ENCODE assay signal across 1 cellular context in the genomic region with DNA sequence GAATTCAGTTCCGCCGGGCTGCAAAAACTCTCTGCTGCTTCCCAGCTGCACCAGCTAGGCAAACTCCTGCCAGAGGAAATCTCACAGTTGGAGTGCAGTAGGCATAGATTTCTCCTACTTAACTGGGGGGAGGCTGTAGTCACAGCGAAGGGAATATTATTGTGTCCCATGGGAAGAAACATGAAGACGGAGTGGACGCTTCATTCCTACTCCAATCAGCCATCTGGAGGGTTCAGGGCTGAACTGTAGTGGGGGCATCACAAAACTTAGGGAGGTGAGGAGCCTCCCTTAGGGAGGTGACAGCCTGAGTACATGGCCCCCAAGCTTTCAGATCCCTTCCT.
TF ChIP-seq lines count a peak whose summit lies in the region.

No MANE protein-coding gene starts in this region.

TF ChIP-seq in GM23338, 12 proteins besides CTCF, POLR2A, EP300 and RAD21 (continued from another document):
- TF ChIP-seq ZNF462 (CRISPR knock-in tag; IDR thresholded peaks at IDR 0.05) (no peak), JUNB (IDR thresholded peaks at IDR 0.05; ENCODE audit: unreplicated experiment) (no peak), EZH2phosphoT487 (IDR thresholded peaks at IDR 0.05; ENCODE audit: unreplicated experiment) (no peak), EZH2 (IDR thresholded peaks at IDR 0.05; ENCODE audit: low read depth, unreplicated experiment) (no peak), STAT1 (IDR thresholded peaks at IDR 0.05; ENCODE audit: unreplicated experiment) (no peak), ZNF331 (CRISPR knock-in tag; IDR thresholded peaks at IDR 0.05; ENCODE audit: low read depth) (no peak), REST (IDR thresholded peaks at IDR 0.05; ENCODE audit: unreplicated experiment) (no peak)
- TF ChIP-seq, protein P1, sequence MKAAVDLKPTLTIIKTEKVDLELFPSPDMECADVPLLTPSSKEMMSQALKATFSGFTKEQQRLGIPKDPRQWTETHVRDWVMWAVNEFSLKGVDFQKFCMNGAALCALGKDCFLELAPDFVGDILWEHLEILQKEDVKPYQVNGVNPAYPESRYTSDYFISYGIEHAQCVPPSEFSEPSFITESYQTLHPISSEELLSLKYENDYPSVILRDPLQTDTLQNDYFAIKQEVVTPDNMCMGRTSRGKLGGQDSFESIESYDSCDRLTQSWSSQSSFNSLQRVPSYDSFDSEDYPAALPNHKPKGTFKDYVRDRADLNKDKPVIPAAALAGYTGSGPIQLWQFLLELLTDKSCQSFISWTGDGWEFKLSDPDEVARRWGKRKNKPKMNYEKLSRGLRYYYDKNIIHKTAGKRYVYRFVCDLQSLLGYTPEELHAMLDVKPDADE (IDR thresholded peaks at IDR 0.05): no peak
